ENCODE assay signal across 1 cellular context in the genomic region with DNA sequence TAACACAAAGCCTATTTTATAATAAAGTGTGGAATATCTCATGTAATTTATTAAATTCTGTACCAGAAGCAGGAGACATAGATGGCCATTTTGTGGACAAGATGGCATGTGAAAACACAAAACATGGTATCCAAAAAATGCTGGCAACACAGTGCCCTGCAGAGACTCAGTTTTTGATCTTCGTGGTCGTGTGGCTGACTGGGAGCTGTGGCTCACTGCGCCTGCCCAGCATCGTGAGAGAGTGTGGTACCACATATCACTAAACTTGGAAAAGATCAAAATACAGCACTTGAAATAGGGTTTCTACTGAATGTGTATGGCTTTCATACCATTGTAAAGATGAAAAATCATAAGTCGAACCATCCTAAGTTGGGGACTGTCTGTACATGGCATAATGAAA.
TF ChIP-seq lines count a peak whose summit lies in the region.

No MANE protein-coding gene starts in this region.

TF ChIP-seq in endothelial cell of umbilical vein, 7 proteins besides CTCF, POLR2A, EP300 and RAD21:
- no peak for TF ChIP-seq GATA2 (IDR thresholded peaks at IDR 0.05; ENCODE audit: insufficient read depth, insufficient read length, low read depth, low read length)
- no peak for TF ChIP-seq EZH2 (IDR thresholded peaks at IDR 0.05; ENCODE audit: borderline replicate concordance, low read depth, low read length, severe bottlenecking)
- TF ChIP-seq MYC (IDR thresholded peaks at IDR 0.05; ENCODE audit: low read depth, low read length), result no peak
- TF ChIP-seq FOS (IDR thresholded peaks at IDR 0.05; ENCODE audit: borderline replicate concordance, insufficient read depth, low read length), result no peak
- TF ChIP-seq JUN (IDR thresholded peaks at IDR 0.05; ENCODE audit: borderline replicate concordance, insufficient read depth, insufficient read length, low read depth), result no peak
- no peak for TF ChIP-seq MAX (IDR thresholded peaks at IDR 0.05; ENCODE audit: insufficient read depth, insufficient read length)
- TF ChIP-seq POLR2AphosphoS5 (IDR thresholded peaks at IDR 0.05; ENCODE audit: insufficient read depth, low read depth, low read length), result no peak
